ENCODE assay signal across 10 cellular contexts in the genomic region with DNA sequence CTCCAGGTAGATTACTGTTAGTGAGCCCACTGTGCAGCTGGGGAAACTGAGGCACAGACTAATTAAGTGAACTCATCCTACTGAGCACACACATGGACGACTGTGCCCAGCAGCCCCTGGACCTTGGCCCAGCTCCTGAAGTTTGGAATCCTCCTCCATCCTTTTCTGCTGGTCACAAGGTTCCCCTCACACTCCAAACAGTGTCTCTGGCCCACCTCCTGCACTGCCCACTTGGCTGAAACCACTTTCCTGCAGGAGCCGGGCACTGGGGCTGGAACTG. TPM values are rescaled to one million over a fixed set of nuclear protein-coding genes. Genes with fewer than 3 reads are reported as not detected.
A peak's percentile ranks its signal among the peaks of the same experiment; 100 is the strongest.
DNase-seq lines count a peak whose midpoint lies in the region; ATAC-seq and TF ChIP-seq lines count a peak whose summit lies in the region.
"Had no signal": no experiment of that assay in that cellular context is flagged by ENCODE, and none has a peak within 500 bp of the region (broad histone marks: within the 10 kb centered on the region; RNA-seq: fewer than 3 reads in every experiment).

No MANE protein-coding gene starts in this region.

- H3K36me3 ChIP-seq in left ventricle myocardium inferior (no peaks in the 10 kb centered on the region), upper lobe of right lung (no peaks in the 10 kb centered on the region)

- DNase-seq in left ventricle myocardium inferior: no peak
- DNase-seq in cardiac septum (ENCODE audit: low spot score): no peak
- DNase-seq in effector memory CD8-positive, alpha-beta T cell: no peak
- DNase-seq in natural killer cell: no peak
- DNase-seq in upper lobe of right lung: no peak
- no peak for DNase-seq in T1000 (lab: John Stamatoyannopoulos, UW)
- DNase-seq: NCI-H345 had no signal

- H3K36me3 Mint-ChIP-seq in effector memory CD8-positive, alpha-beta T cell (ENCODE audit: insufficient read depth): peaks cover 32% of the 10 kb centered on the region
- no peaks in the 10 kb centered on the region for H3K36me3 Mint-ChIP-seq in natural killer cell

- H3K9me3 ChIP-seq in left ventricle myocardium inferior (replicated peaks): no peaks in the 10 kb centered on the region
- H3K9me3 ChIP-seq in upper lobe of right lung: no peaks in the 10 kb centered on the region

- no peaks in the 10 kb centered on the region for H3K27me3 Mint-ChIP-seq in effector memory CD8-positive, alpha-beta T cell
- no peaks in the 10 kb centered on the region for H3K27me3 Mint-ChIP-seq in natural killer cell (ENCODE audit: low read depth in 2 of 2)

- peak overlapping the region; percentile 76 for H3K4me3 ChIP-seq in left ventricle myocardium inferior
- H3K4me3 ChIP-seq in upper lobe of right lung: peak overlapping the region; percentile 23

- no peak for ATAC-seq in effector memory CD8-positive, alpha-beta T cell (replicated peaks)
- ATAC-seq in natural killer cell: no peak
- no peak for ATAC-seq in upper lobe of right lung
- no peak for ATAC-seq in GM18511 (IDR thresholded peaks at IDR 0.05; ENCODE audit: unreplicated experiment)
- ATAC-seq in HG03378 (IDR thresholded peaks at IDR 0.05; ENCODE audit: unreplicated experiment): no peak

- no peak for TF ChIP-seq CTCF in left ventricle myocardium inferior (IDR thresholded peaks at IDR 0.05; ENCODE audit: borderline replicate concordance)
- no peak for TF ChIP-seq CTCF in natural killer cell (IDR thresholded peaks at IDR 0.05)
- TF ChIP-seq CTCF in upper lobe of right lung (IDR thresholded peaks at IDR 0.05): no peak

- H3K4me1 Mint-ChIP-seq in effector memory CD8-positive, alpha-beta T cell (ENCODE audit: low read depth in 2 of 2): peaks cover 79 to 81% of the 10 kb centered on the region in 2 donors
- peaks cover 75 to 94% of the 10 kb centered on the region in 2 donors for H3K4me1 Mint-ChIP-seq in natural killer cell

- H3K27ac ChIP-seq in left ventricle myocardium inferior (replicated peaks): peak overlapping the region; percentile 97
- peak overlapping the region; percentile 85 for H3K27ac ChIP-seq in upper lobe of right lung

- intact Hi-C loops in left ventricle myocardium inferior (cut with micrococcal nuclease): no loop called here
- intact Hi-C loops in cardiac septum (cut with DNase I): loop anchor here (5.0 kb wide), 1 partner anchor 90 kb away; no protein-coding TSS in a partner anchor
- intact Hi-C loops in natural killer cell (cut with micrococcal nuclease): no loop called here
- intact Hi-C loops in upper lobe of right lung (cut with DNase I): no loop called here

- H3K4me3 Mint-ChIP-seq in effector memory CD8-positive, alpha-beta T cell: peak overlapping the region; percentile 85 to 95
- H3K4me3 Mint-ChIP-seq in natural killer cell: peak overlapping the region; percentile 65

- no peaks in the 10 kb centered on the region for H3K27me3 ChIP-seq in left ventricle myocardium inferior (ENCODE audit: low read depth)
- H3K27me3 ChIP-seq in upper lobe of right lung: no peaks in the 10 kb centered on the region

- H3K4me1 ChIP-seq in left ventricle myocardium inferior (peaks cover 84% of the 10 kb centered on the region), upper lobe of right lung (peaks cover 55% of the 10 kb centered on the region)

- no peaks in the 10 kb centered on the region for H3K9me3 Mint-ChIP-seq in effector memory CD8-positive, alpha-beta T cell
- H3K9me3 Mint-ChIP-seq in natural killer cell: no peaks in the 10 kb centered on the region

- peak overlapping the region; percentile 98 to 99 for H3K27ac Mint-ChIP-seq in effector memory CD8-positive, alpha-beta T cell
- peak overlapping the region; percentile 96 to 97 for H3K27ac Mint-ChIP-seq in natural killer cell

RNA-seq across cellular contexts. Expression of gene RHBDF2, which starts 3.6 kb away (rescaled TPM):
- total RNA-seq in left ventricle myocardium inferior (13.8 TPM), cardiac septum (11.5 TPM), natural killer cell (100 to 1,000 TPM; 194 to 233 (median 202) TPM), upper lobe of right lung (46.4 TPM)

RNA-seq across cellular contexts. Expression of gene AANAT, which starts 30.2 kb away (rescaled TPM):
- total RNA-seq in left ventricle myocardium inferior (not detected), cardiac septum (not detected), natural killer cell (under 1 TPM in 2 of 3 donors, not detected in 1; 0.28 to 0.50 TPM), upper lobe of right lung (not detected)
- total RNA-seq: bronchial epithelial cell had no signal

RNA-seq across cellular contexts. Expression of gene CYGB, which starts 39.9 kb away (rescaled TPM):
- 24.1 TPM for total RNA-seq in left ventricle myocardium inferior
- 17.6 TPM for total RNA-seq in cardiac septum
- under 1 TPM; 0.12 to 0.33 (median 0.16) TPM for total RNA-seq in natural killer cell
- total RNA-seq in upper lobe of right lung: 34.3 TPM

RNA-seq across cellular contexts. Expression of gene PRCD, which starts 42.2 kb away (rescaled TPM):
- total RNA-seq in left ventricle myocardium inferior (3.9 TPM), cardiac septum (2.7 TPM), natural killer cell (1 to 10 TPM in 1 of 3 donors, under 1 TPM in 2; 0.77 to 1.1 (median 0.82) TPM), upper lobe of right lung (7.7 TPM)
- total RNA-seq: bronchial epithelial cell had no signal

RNA-seq across cellular contexts. Expression of gene UBE2O, which starts 44.7 kb away (rescaled TPM):
- total RNA-seq in left ventricle myocardium inferior (35.7 TPM), cardiac septum (31.1 TPM), natural killer cell (10 to 100 TPM; 34.9 to 40.2 (median 37.7) TPM), upper lobe of right lung (19.3 TPM)

Comparison
In these comparisons a context has a peak if more than half of its experiments do, and no peak if none do; other contexts are left out.
1. RNA of gene CYGB, which starts 39.9 kb away (total RNA-seq): 34.3 TPM in upper lobe of right lung (single experiment), 24.1 TPM in left ventricle myocardium inferior (single experiment) and 17.6 TPM in cardiac septum (single experiment); 0.12 to 0.33 TPM in natural killer cell; every median in the first group is over 10 times any median in the second.